1 cellular context compared by ENCODE assay signal in the genomic region with DNA sequence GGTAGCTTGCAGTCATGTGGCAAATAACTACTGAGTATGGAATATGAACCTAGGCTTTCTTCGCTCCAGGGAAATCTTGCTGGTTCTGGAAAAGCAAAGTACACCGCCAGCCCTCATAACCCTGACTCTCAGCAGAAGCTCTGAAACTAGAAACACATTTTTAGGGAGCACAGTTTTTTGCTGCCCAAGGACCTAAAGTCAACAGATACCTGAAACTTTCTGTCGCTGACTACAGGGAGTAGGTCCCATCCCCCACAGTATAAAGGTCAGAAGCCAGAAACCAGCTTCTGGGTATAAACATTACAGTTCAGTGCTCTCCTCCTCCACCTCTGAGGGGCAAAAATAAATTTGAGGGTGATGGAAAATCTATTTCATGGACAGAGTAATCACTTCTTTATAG.
TF ChIP-seq lines count a peak whose summit lies in the region.

No MANE protein-coding gene starts in this region.

TF ChIP-seq in WTC11, 78 proteins besides CTCF, POLR2A, EP300 and RAD21 (continued from another document):
- TF ChIP-seq, protein P1, sequence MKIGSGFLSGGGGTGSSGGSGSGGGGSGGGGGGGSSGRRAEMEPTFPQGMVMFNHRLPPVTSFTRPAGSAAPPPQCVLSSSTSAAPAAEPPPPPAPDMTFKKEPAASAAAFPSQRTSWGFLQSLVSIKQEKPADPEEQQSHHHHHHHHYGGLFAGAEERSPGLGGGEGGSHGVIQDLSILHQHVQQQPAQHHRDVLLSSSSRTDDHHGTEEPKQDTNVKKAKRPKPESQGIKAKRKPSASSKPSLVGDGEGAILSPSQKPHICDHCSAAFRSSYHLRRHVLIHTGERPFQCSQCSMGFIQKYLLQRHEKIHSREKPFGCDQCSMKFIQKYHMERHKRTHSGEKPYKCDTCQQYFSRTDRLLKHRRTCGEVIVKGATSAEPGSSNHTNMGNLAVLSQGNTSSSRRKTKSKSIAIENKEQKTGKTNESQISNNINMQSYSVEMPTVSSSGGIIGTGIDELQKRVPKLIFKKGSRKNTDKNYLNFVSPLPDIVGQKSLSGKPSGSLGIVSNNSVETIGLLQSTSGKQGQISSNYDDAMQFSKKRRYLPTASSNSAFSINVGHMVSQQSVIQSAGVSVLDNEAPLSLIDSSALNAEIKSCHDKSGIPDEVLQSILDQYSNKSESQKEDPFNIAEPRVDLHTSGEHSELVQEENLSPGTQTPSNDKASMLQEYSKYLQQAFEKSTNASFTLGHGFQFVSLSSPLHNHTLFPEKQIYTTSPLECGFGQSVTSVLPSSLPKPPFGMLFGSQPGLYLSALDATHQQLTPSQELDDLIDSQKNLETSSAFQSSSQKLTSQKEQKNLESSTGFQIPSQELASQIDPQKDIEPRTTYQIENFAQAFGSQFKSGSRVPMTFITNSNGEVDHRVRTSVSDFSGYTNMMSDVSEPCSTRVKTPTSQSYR (CRISPR knock-in tag; IDR thresholded peaks at IDR 0.05) = no peak
- TF ChIP-seq SMAD4 (CRISPR knock-in tag; IDR thresholded peaks at IDR 0.05) (no peak), ZNF512 (CRISPR knock-in tag; IDR thresholded peaks at IDR 0.05; ENCODE audit: borderline replicate concordance) (no peak), NFE2L1 (CRISPR knock-in tag; IDR thresholded peaks at IDR 0.05) (no peak), ZNF232 (CRISPR knock-in tag; IDR thresholded peaks at IDR 0.05) (no peak), ELF4 (CRISPR knock-in tag; IDR thresholded peaks at IDR 0.05; ENCODE audit: low read depth) (no peak), PRRX2 (CRISPR knock-in tag; IDR thresholded peaks at IDR 0.05) (no peak), GRHL2 (CRISPR knock-in tag; IDR thresholded peaks at IDR 0.05; ENCODE audit: insufficient replicate concordance, severe bottlenecking) (no peak)
- TF ChIP-seq, protein P2, sequence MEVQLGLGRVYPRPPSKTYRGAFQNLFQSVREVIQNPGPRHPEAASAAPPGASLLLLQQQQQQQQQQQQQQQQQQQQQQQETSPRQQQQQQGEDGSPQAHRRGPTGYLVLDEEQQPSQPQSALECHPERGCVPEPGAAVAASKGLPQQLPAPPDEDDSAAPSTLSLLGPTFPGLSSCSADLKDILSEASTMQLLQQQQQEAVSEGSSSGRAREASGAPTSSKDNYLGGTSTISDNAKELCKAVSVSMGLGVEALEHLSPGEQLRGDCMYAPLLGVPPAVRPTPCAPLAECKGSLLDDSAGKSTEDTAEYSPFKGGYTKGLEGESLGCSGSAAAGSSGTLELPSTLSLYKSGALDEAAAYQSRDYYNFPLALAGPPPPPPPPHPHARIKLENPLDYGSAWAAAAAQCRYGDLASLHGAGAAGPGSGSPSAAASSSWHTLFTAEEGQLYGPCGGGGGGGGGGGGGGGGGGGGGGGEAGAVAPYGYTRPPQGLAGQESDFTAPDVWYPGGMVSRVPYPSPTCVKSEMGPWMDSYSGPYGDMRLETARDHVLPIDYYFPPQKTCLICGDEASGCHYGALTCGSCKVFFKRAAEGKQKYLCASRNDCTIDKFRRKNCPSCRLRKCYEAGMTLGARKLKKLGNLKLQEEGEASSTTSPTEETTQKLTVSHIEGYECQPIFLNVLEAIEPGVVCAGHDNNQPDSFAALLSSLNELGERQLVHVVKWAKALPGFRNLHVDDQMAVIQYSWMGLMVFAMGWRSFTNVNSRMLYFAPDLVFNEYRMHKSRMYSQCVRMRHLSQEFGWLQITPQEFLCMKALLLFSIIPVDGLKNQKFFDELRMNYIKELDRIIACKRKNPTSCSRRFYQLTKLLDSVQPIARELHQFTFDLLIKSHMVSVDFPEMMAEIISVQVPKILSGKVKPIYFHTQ (CRISPR knock-in tag; IDR thresholded peaks at IDR 0.05) = no peak
